Comparison of ENCODE assay signal across 1 cellular context in the genomic region with DNA sequence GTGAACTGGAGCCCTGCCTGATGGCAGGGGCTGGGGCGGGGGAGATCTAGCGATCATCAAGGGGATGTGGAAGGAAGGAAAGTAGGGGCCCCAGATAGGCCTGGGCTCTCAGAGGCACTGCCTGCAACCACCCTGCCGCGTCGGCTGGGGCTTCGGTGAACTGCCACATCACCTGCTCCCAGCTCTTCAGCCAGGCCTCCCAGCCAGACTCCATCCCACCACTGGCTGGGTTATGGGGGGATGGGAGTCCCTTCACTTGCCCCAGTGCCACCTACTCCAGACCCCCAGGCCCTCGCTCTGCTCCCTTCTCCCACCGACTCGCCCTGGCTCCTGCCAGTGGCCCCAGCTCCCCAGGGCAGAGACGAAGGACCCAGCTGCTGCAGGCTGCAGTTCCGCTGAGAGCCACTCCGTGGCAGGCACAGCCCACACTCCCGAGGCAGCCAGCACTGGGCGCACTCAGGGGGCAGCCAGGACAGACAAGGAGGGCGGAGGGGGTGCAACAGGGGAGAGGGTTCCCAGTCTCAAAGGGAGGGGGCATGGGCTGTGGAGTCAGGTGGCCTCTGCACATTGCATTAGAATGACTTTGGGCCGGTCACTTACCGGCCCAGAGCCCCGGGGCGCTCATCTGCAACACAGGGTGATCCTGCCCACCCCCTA.
TF ChIP-seq lines count a peak whose summit lies in the region.

No MANE protein-coding gene starts in this region.

TF ChIP-seq in endothelial cell of umbilical vein, 7 proteins besides CTCF, POLR2A, EP300 and RAD21:
- no peak for TF ChIP-seq GATA2 (IDR thresholded peaks at IDR 0.05; ENCODE audit: insufficient read depth, insufficient read length, low read depth, low read length)
- TF ChIP-seq POLR2AphosphoS5 (IDR thresholded peaks at IDR 0.05; ENCODE audit: insufficient read depth, low read depth, low read length), result no peak
- TF ChIP-seq FOS (IDR thresholded peaks at IDR 0.05; ENCODE audit: borderline replicate concordance, insufficient read depth, low read length), result no peak
- TF ChIP-seq MYC (IDR thresholded peaks at IDR 0.05; ENCODE audit: low read depth, low read length), result no peak
- TF ChIP-seq JUN (IDR thresholded peaks at IDR 0.05; ENCODE audit: borderline replicate concordance, insufficient read depth, insufficient read length, low read depth), result no peak
- TF ChIP-seq, protein P1, sequence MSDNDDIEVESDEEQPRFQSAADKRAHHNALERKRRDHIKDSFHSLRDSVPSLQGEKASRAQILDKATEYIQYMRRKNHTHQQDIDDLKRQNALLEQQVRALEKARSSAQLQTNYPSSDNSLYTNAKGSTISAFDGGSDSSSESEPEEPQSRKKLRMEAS (IDR thresholded peaks at IDR 0.05; ENCODE audit: insufficient read depth, insufficient read length), result no peak
- TF ChIP-seq EZH2 (IDR thresholded peaks at IDR 0.05; ENCODE audit: borderline replicate concordance, low read depth, low read length, severe bottlenecking), result no peak
